In genomic region chr15:85906028-85906427, GRCh38 we compare ENCODE assay signal across 16 cellular contexts.
DNase-seq lines count a peak whose midpoint lies in the region; ATAC-seq, FAIRE-seq and TF ChIP-seq lines count a peak whose summit lies in the region.
"Had no signal": no experiment of that assay in that cellular context is flagged by ENCODE, and none has a peak within 500 bp of the region (broad histone marks: within the 10 kb centered on the region; RNA-seq: fewer than 3 reads in every experiment).

No MANE protein-coding gene starts in this region.

- intact Hi-C loops in sciatic nerve (cut with DNase I): no loop called here

- no peak overlapping the region for H3K14ac ChIP-seq in H1 (ENCODE audit: insufficient read length)

- no peak for FAIRE-seq in H1 (lab: Jason Lieb, UNC)
- FAIRE-seq: D721Med, GM12892, GM19239, H54 had no signal

- H3K79me2 ChIP-seq in OCI-LY1 (ENCODE audit: insufficient read depth, low read length) (no peaks in the 10 kb centered on the region), H1 (ENCODE audit: control insufficient read depth in 1 of 2, insufficient read depth in 2 of 2, low read length in 2 of 2) (no peaks in the 10 kb centered on the region)

- no peak overlapping the region for H3K27ac ChIP-seq in OCI-LY1 (ENCODE audit: low read depth, low read length, poor library complexity, severe bottlenecking)
- no peak overlapping the region for H3K27ac ChIP-seq in H1 (ENCODE audit: low read depth, low read length)
- H3K27ac ChIP-seq: A549, HL-60 had no signal

- TF ChIP-seq EP300 in H1 (IDR thresholded peaks at IDR 0.05; ENCODE audit: borderline replicate concordance in 1 of 2, low read depth in 2 of 2, low read length in 2 of 2): no peak

- H2BK15ac ChIP-seq in H1 (ENCODE audit: low read length): peak overlapping the region; percentile 35; the same call in 1 of the 2 replicates

- H4K91ac ChIP-seq in H1 (replicated peaks; ENCODE audit: insufficient read length, low read length): no peak overlapping the region

- no peaks in the 10 kb centered on the region for H3K9me2 ChIP-seq in OCI-LY1 (ENCODE audit: low read depth, low read length)

- H3K36me3 ChIP-seq in OCI-LY1 (ENCODE audit: insufficient read depth, low read length) (no peaks in the 10 kb centered on the region), H1 (ENCODE audit: control insufficient read depth in 2 of 4, insufficient read depth in 4 of 4, low read length in 3 of 4) (no peaks in the 10 kb centered on the region)

- no peak overlapping the region for H4K5ac ChIP-seq in H1 (ENCODE audit: insufficient read length, low read depth, low read length)

- no peak overlapping the region for H2BK20ac ChIP-seq in H1 (ENCODE audit: low read length)

- H3K9me3 ChIP-seq in OCI-LY1 (ENCODE audit: low read length): no peaks in the 10 kb centered on the region
- no peaks in the 10 kb centered on the region for H3K9me3 ChIP-seq in H1 (ENCODE audit: insufficient read depth in 2 of 2, low read depth in 1 of 2, low read length in 1 of 2)
- H3K9me3 ChIP-seq: A549 had no signal

- TF ChIP-seq RAD21 in H1 (IDR thresholded peaks at IDR 0.05 in 1 of 2, conservative IDR thresholded peaks at IDR 0.05 in 1 of 2; ENCODE audit: low read depth in 2 of 2, low read length in 2 of 2): no peak

- no peak overlapping the region for H3K4ac ChIP-seq in H1 (replicated peaks; ENCODE audit: insufficient read length, low read depth, low read length)

- 79% methylated on average over 8 of the region's 8 CpGs; no CpG with 5 or more reads in 1 of the 2 experiments for WGBS in H1 (ENCODE audit: extremely low coverage in 1 of 2, insufficient coverage in 1 of 2, insufficient read length in 1 of 2, insufficient replicate concordance in 2 of 2, low coverage in 1 of 2, low lambda C conversion rate in 2 of 2, missing lambda C conversion rate in 1 of 2), 2 experiments

- H2BK120ac ChIP-seq in H1 (replicated peaks; ENCODE audit: low read depth, low read length): no peak overlapping the region

- TF ChIP-seq POLR2A in H1 (IDR thresholded peaks at IDR 0.05; ENCODE audit: control extremely low read depth in 1 of 2, low read depth in 2 of 2, low read length in 2 of 2): no peak

- H2AK5ac ChIP-seq in H1 (ENCODE audit: low read depth, low read length): no peak overlapping the region

- POLR2A ChIA-PET in H1 (lab: Charles Lee; ENCODE audit: partially characterized antibody): no interaction called here

- no peaks in the 10 kb centered on the region for H3K79me1 ChIP-seq in H1 (ENCODE audit: low read depth, low read length)

- H3K56ac ChIP-seq in H1 (replicated peaks; ENCODE audit: insufficient read length, low read depth, low read length): no peak overlapping the region

- no peak overlapping the region for H2BK12ac ChIP-seq in H1 (ENCODE audit: low read depth, low read length)

- H3K4me3 ChIP-seq in OCI-LY1 (ENCODE audit: low read depth, low read length, poor library complexity, severe bottlenecking): no peak overlapping the region
- H3K4me3 ChIP-seq in H1 (ENCODE audit: extremely low read depth in 1 of 4, insufficient read depth in 2 of 4, low read depth in 3 of 4, low read length in 4 of 4): no peak overlapping the region
- H3K4me3 ChIP-seq: A549 had no signal

- CTCF ChIA-PET in H1 (lab: Charles Lee; ENCODE audit: partially characterized antibody): no interaction called here

- ATAC-seq in sciatic nerve: peak; percentile 76
- ATAC-seq in left lobe of liver: no peak
- ATAC-seq in GM19452 (IDR thresholded peaks at IDR 0.05; ENCODE audit: unreplicated experiment): no peak
- ATAC-seq: CD8-positive, alpha-beta T cell had no signal

- no peak overlapping the region for H3K9ac ChIP-seq in OCI-LY1 (ENCODE audit: low read length)
- H3K9ac ChIP-seq in H1 (replicated peaks in 1 of 4; ENCODE audit: extremely low read depth in 1 of 4, low read depth in 3 of 4, low read length in 3 of 4): no peak overlapping the region

- TF ChIP-seq CTCF in OCI-LY1 (IDR thresholded peaks at IDR 0.05; ENCODE audit: low read length) (no peak), H1 (IDR thresholded peaks at IDR 0.05; ENCODE audit: control extremely low read depth in 1 of 3, insufficient read depth in 1 of 3, low read depth in 1 of 3, low read length in 3 of 3) (no peak)

- no peak overlapping the region; the same call in 1 of the 2 replicates for H4K8ac ChIP-seq in H1 (ENCODE audit: extremely low read depth, insufficient read depth, low read length)

- no peak for DNase-seq in H1 (ENCODE audit: low read depth in 1 of 2, low spot score in 2 of 2)
- DNase-seq in sciatic nerve (ENCODE audit: low spot score): no peak
- DNase-seq in effector CD8-positive, alpha-beta T cell (lab: John Stamatoyannopoulos, UW): no peak
- no peak for DNase-seq in left lobe of liver (ENCODE audit: low spot score)
- DNase-seq: CD8-positive, alpha-beta T cell; COR-L47; DND-41; GDM1 had no signal

- H2BK5ac ChIP-seq in H1 (ENCODE audit: low read depth, low read length): no peak overlapping the region

- 0 out of 2 replicates have a peak overlapping the region, but pooled peaks have one; percentile 9 for H3K18ac ChIP-seq in H1 (ENCODE audit: extremely low read depth, low read length)

- H3K4me1 ChIP-seq in OCI-LY1 (ENCODE audit: insufficient read depth, low read length, severe bottlenecking) (peaks cover 42% of the 10 kb centered on the region), H1 (replicated peaks in 1 of 4; ENCODE audit: control insufficient read depth in 3 of 4, insufficient read depth in 4 of 4, low read length in 3 of 4) (peaks cover 0 to 5% (median 0%) of the 10 kb centered on the region in 4 experiments; a peak in 3 of 7 replicates)
- H3K4me1 ChIP-seq: A549 had no signal

- H3K4me2 ChIP-seq in OCI-LY1 (ENCODE audit: low read length): no peak overlapping the region
- no peak overlapping the region for H3K4me2 ChIP-seq in H1 (ENCODE audit: insufficient read depth in 1 of 2, low read depth in 2 of 2, low read length in 2 of 2)
- H3K4me2 ChIP-seq: A549 had no signal

- no peaks in the 10 kb centered on the region for H3K27me3 ChIP-seq in OCI-LY1 (ENCODE audit: insufficient read depth, low read length)
- H3K27me3 ChIP-seq in H1 (replicated peaks in 1 of 4; ENCODE audit: control insufficient read depth in 3 of 4, extremely low read depth in 1 of 4, insufficient read depth in 3 of 4, low read length in 3 of 4): no peaks in the 10 kb centered on the region

- H2AFZ ChIP-seq in OCI-LY1 (ENCODE audit: low read length) (peak overlapping the region; percentile 96; the same call in 1 of the 2 replicates), H1 (ENCODE audit: low read length) (peak overlapping the region; percentile 92)

- H4K20me1 ChIP-seq in OCI-LY1 (ENCODE audit: insufficient read depth, low read length) (no peaks in the 10 kb centered on the region), H1 (replicated peaks in 1 of 2; ENCODE audit: control insufficient read depth in 1 of 2, insufficient read depth in 2 of 2, low read length in 2 of 2) (no peaks in the 10 kb centered on the region)

- H3K23me2 ChIP-seq in H1 (ENCODE audit: low read depth, low read length): no peaks in the 10 kb centered on the region

- H3K23ac ChIP-seq in H1 (ENCODE audit: insufficient read length): no peak overlapping the region

- no peaks in the 10 kb centered on the region for H3F3A ChIP-seq in OCI-LY1 (ENCODE audit: insufficient read depth, low read length)

TF ChIP-seq in H1, 55 proteins besides CTCF, POLR2A, EP300 and RAD21:
- TF ChIP-seq SIX5 (IDR thresholded peaks at IDR 0.05; ENCODE audit: low read depth, low read length): no peak
- TF ChIP-seq KDM4A (IDR thresholded peaks at IDR 0.05; ENCODE audit: low read depth, low read length, severe bottlenecking): no peak
- no peak for TF ChIP-seq CTBP2 (IDR thresholded peaks at IDR 0.05; ENCODE audit: borderline replicate concordance, insufficient read depth, insufficient read length, low read length)
